8 cellular contexts compared by ENCODE assay signal in the genomic region with DNA sequence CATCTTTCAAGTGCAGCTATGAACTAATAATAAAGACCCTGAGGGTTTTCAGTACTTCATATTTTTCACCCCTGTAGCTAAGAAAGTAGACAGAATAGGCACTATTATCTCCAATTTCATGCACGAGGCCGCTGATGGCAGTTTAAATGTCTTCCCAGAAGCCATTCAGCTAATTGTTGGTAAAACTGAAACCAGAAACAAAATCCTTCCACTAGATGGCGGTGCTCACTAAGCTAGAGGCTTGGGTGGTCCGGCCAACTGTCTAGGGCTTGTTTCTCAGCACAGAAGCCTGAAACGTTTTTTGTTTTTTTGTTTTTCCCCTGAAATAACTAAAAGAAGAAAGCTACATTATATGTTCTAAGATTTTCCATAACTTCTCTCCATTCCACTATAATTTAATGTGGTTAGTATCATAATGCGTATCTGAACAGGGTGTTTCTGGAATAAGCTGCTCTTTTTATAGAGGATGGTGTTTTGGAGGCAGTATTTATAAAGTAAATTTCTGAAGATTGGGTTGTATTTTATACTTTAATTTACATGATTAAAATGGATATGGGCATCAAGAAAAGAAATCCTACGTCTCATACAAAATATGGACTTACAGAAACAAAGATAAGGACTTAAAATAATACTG.
A peak's percentile ranks its signal among the peaks of the same experiment; 100 is the strongest.
DNase-seq lines count a peak whose midpoint lies in the region; ATAC-seq and TF ChIP-seq lines count a peak whose summit lies in the region.

No MANE protein-coding gene starts in this region.

- no peaks in the 10 kb centered on the region for H3K36me3 ChIP-seq in right atrium auricular region

- H3K4me3 ChIP-seq in right atrium auricular region: no peak overlapping the region
- H3K4me3 ChIP-seq in retinal pigment epithelial cell (ENCODE audit: low read length): no peak overlapping the region

- peak; percentile 81 for ATAC-seq in HG02840 (IDR thresholded peaks at IDR 0.05; ENCODE audit: low FRiP score, unreplicated experiment)

- no peaks in the 10 kb centered on the region for H3K9me3 ChIP-seq in right atrium auricular region

- H3K27me3 ChIP-seq in right atrium auricular region: no peaks in the 10 kb centered on the region

- DNase-seq in A172 (ENCODE audit: low spot score) (peak; percentile 71), GM13977 (ENCODE audit: low spot score) (peak; percentile 31), NCI-H128 (lab: John Stamatoyannopoulos, UW; ENCODE audit: unreplicated experiment) (peak; percentile 77), SKM-1 treated with dmso at 0.1 percent for 144 hours (lab: John Stamatoyannopoulos, UW; ENCODE audit: unreplicated experiment) (peak; percentile 30), amniotic epithelial cell (ENCODE audit: low read depth) (peak; percentile 76), right atrium auricular region (ENCODE audit: low spot score) (peak; percentile 67), retinal pigment epithelial cell (ENCODE audit: low read depth) (peak; percentile 23)

- in situ Hi-C loops in GM13977 (cut with MboI; ENCODE audit: low pct_unique_long_range_greater_than_20kb, low sequenced_read_pairs, unreplicated experiment): no loop called here

- TF ChIP-seq CTCF in GM13977 (IDR thresholded peaks at IDR 0.05; ENCODE audit: extremely low read depth, insufficient read depth, missing control alignments) (peak; percentile 85), right atrium auricular region (IDR thresholded peaks at IDR 0.05) (peak; percentile 70 to 92), retinal pigment epithelial cell (conservative IDR thresholded peaks at IDR 0.05; ENCODE audit: low read depth, low read length) (peak; percentile 78)

- no peak overlapping the region for H3K27ac ChIP-seq in right atrium auricular region

- peaks cover 0 to 6% of the 10 kb centered on the region in 2 donors for H3K4me1 ChIP-seq in right atrium auricular region

Comparison
In these comparisons a context has a peak if more than half of its experiments do, and no peak if none do; other contexts are left out.
1. DNase-seq: peak in every context shown above with its lines; median percentile 77 in NCI-H128; 76 in amniotic epithelial cell; 71 in A172; 67 in right atrium auricular region; 31 in GM13977; 30 in SKM-1 treated with dmso at 0.1 percent for 144 hours; 23 in retinal pigment epithelial cell.